Comparison of ENCODE assay signal across 9 cellular contexts in the genomic region with DNA sequence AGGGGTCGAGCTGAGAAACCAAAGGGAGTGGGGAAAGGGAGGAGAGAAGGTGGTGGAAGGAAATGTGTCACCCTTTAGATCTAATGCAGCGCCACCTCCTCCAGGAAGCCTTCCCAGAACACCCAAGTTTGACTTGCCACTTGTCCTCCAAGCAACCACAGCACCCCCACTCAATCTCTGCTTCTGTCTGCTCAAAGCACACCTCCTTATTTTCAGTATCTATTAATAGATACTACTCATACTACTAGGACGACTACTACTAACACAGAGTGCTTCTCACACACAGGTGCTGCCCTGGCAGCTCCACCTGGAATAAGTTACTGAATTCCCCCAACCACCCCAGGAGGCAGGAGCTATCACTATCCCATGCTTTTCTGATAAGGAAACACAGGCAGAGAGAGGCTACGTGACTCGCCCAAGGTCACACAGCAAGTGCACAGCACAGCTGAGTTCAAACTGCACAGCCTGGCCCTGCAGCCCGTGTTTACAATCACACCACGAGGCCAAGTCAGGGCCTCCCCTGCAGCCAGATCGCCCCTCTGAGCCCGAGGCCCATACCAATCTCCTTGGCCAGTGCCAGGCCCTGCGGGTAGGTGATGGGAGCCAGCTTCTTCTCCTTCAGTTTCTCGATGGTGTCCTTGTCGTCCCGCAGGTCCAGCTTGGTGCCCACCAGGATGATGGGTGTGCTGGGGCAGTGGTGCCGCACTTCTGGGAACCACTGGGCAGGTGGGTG. TPM values are rescaled to one million over a fixed set of nuclear protein-coding genes. Genes with fewer than 3 reads are reported as not detected.
DNase-seq lines count a peak whose midpoint lies in the region; ATAC-seq, FAIRE-seq and TF ChIP-seq lines count a peak whose summit lies in the region.
"Had no signal": no experiment of that assay in that cellular context is flagged by ENCODE, and none has a peak within 500 bp of the region (broad histone marks: within the 10 kb centered on the region; RNA-seq: fewer than 3 reads in every experiment).

No MANE protein-coding gene starts in this region.

- H3K36me3 Mint-ChIP-seq in type B pancreatic cell, result no peaks in the 10 kb centered on the region

- no peaks in the 10 kb centered on the region for H3K79me2 ChIP-seq in trophoblast cell (ENCODE audit: control insufficient read depth, insufficient read depth, low read length, poor library complexity)

- H3K4me3 ChIP-seq in trophoblast cell (ENCODE audit: low read depth, low read length), result peak overlapping the region; percentile 26
- peak overlapping the region in 1 of 10 donors; percentile 19 for H3K4me3 ChIP-seq in heart right ventricle
- H3K4me3 ChIP-seq in kidney (ENCODE audit: low read length in 2 of 2), result no peak overlapping the region

- H3K36me3 ChIP-seq in trophoblast cell (ENCODE audit: control insufficient read depth in 1 of 2, insufficient read depth in 2 of 2, low read length in 2 of 2) (no peaks in the 10 kb centered on the region), heart right ventricle (peaks cover 0 to 57% (median 0%) of the 10 kb centered on the region in 9 donors), kidney (ENCODE audit: control insufficient read depth in 1 of 2, insufficient read depth in 2 of 2, low read length in 2 of 2) (no peaks in the 10 kb centered on the region)

- DNase-seq in GM10266 (ENCODE audit: extremely low spot score) (peak; percentile 62), activated T-cell treated with anti-CD3 and anti-CD28 coated beads for 24 hours (ENCODE audit: low read depth) (peak; percentile 77), trophoblast cell (no peak), DMS153 (lab: John Stamatoyannopoulos, UW) (no peak), type B pancreatic cell (ENCODE audit: extremely low spot score, unreplicated experiment) (no peak), heart right ventricle (no peak), kidney (no peak)
- DNase-seq: NCI-H1417 had no signal

- H3K18ac ChIP-seq in trophoblast cell (ENCODE audit: low read length), result no peak overlapping the region

- H2BK120ac ChIP-seq in trophoblast cell (ENCODE audit: insufficient read depth, low read length, poor library complexity), result no peak overlapping the region

- intact Hi-C loops in heart right ventricle (cut with DNase I), result no loop called here
- intact Hi-C loops in kidney (cut with DNase I), result no loop called here

- ATAC-seq in HG03354 (IDR thresholded peaks at IDR 0.05; ENCODE audit: poor library complexity, severe bottlenecking, unreplicated experiment) (peak; percentile 33), heart right ventricle (no peak)

- H3K79me1 ChIP-seq in trophoblast cell (ENCODE audit: low read length), result no peaks in the 10 kb centered on the region

- peaks cover 0 to 5% of the 10 kb centered on the region in 2 experiments for H3K4me1 ChIP-seq in trophoblast cell (ENCODE audit: control insufficient read depth in 1 of 2, insufficient read depth in 2 of 2, low read length in 2 of 2)
- peaks cover 0 to 80% (median 0%) of the 10 kb centered on the region in 9 donors for H3K4me1 ChIP-seq in heart right ventricle
- H3K4me1 ChIP-seq in kidney (ENCODE audit: control insufficient read depth in 1 of 2, insufficient read depth in 1 of 2, low read depth in 1 of 2, low read length in 2 of 2), result peaks cover 0 to 3% of the 10 kb centered on the region in 2 donors

- H3K4me3 Mint-ChIP-seq in type B pancreatic cell, result no peak overlapping the region

- H3K27ac ChIP-seq in trophoblast cell (ENCODE audit: low read depth, low read length) (no peak overlapping the region), heart right ventricle (peak overlapping the region in 1 of 10 donors; percentile 94), kidney (ENCODE audit: low read depth in 2 of 2, low read length in 2 of 2) (no peak overlapping the region)

- no peak overlapping the region for H2BK5ac ChIP-seq in trophoblast cell (ENCODE audit: low read depth, low read length, poor library complexity)

- H4K91ac ChIP-seq in trophoblast cell (ENCODE audit: low read depth, low read length), result no peak overlapping the region

- no peak overlapping the region for H4K12ac ChIP-seq in trophoblast cell (ENCODE audit: low read depth, low read length)

- H3K27me3 ChIP-seq in trophoblast cell (ENCODE audit: insufficient read depth, low read length), result no peaks in the 10 kb centered on the region
- H3K27me3 ChIP-seq in heart right ventricle, result peaks cover 0 to 67% (median 40%) of the 10 kb centered on the region in 7 donors

- TF ChIP-seq CTCF in GM10266 (IDR thresholded peaks at IDR 0.05; ENCODE audit: control insufficient read depth, insufficient read depth, low read depth, missing control alignments) (no peak), type B pancreatic cell (conservative IDR thresholded peaks at IDR 0.05) (no peak), heart right ventricle (IDR thresholded peaks at IDR 0.05) (no peak), kidney (IDR thresholded peaks at IDR 0.05; ENCODE audit: borderline replicate concordance, extremely low read depth, insufficient read depth) (no peak)

- no peak overlapping the region for H3K4me2 ChIP-seq in trophoblast cell (ENCODE audit: low read length)

- H3K4me1 Mint-ChIP-seq in type B pancreatic cell (ENCODE audit: unreplicated experiment), result no peaks in the 10 kb centered on the region

- H3K27ac Mint-ChIP-seq in type B pancreatic cell, result no peak overlapping the region

- no peak for FAIRE-seq in kidney (lab: Jason Lieb, UNC)

- no peak overlapping the region for H3K14ac ChIP-seq in trophoblast cell (ENCODE audit: low read length)

- no peak overlapping the region for H3K23ac ChIP-seq in trophoblast cell (ENCODE audit: low read length)

- no peak overlapping the region for H4K8ac ChIP-seq in trophoblast cell (ENCODE audit: low read depth, low read length)

- no peak overlapping the region for H2AFZ ChIP-seq in trophoblast cell (ENCODE audit: insufficient read depth, low read length, poor library complexity)

- no CpG with 5 or more reads among the region's 14 CpGs for WGBS in trophoblast cell (ENCODE audit: extremely low coverage, insufficient coverage, insufficient read length)
- WGBS in heart right ventricle, 2 donors, result 73 to 79% methylated on average over 14 of the region's 14 CpGs

- H3K9me3 ChIP-seq in trophoblast cell (ENCODE audit: insufficient read depth, low read depth, low read length), result no peaks in the 10 kb centered on the region
- no peaks in the 10 kb centered on the region for H3K9me3 ChIP-seq in heart right ventricle
- H3K9me3 ChIP-seq in kidney (ENCODE audit: control insufficient read depth in 1 of 2, low read length in 2 of 2), result no peaks in the 10 kb centered on the region

- no peak overlapping the region for H2BK12ac ChIP-seq in trophoblast cell (ENCODE audit: low read length)

- no peaks in the 10 kb centered on the region for H3K9me3 Mint-ChIP-seq in type B pancreatic cell

- no peak overlapping the region for H3K9ac ChIP-seq in trophoblast cell (ENCODE audit: low read length)
- no peak overlapping the region for H3K9ac ChIP-seq in kidney (ENCODE audit: low read length in 2 of 2)

- no peak overlapping the region for H2AK5ac ChIP-seq in trophoblast cell (ENCODE audit: low read length)

- peaks cover 8% of the 10 kb centered on the region for H3K27me3 Mint-ChIP-seq in type B pancreatic cell

- H3K4ac ChIP-seq in trophoblast cell (ENCODE audit: low read depth, low read length), result no peak overlapping the region

RNA-seq across cellular contexts. Expression of a gene that starts 13.2 kb away (rescaled TPM):
- polyA plus RNA-seq in trophoblast cell (2013), result 1.9 and 2.5 TPM in 2 replicates
- total RNA-seq in type B pancreatic cell (ENCODE audit: low replicate concordance) (0.24 and 1.2 TPM in 2 replicates), heart right ventricle (10 to 100 TPM in 1 of 10 donors, 1 to 10 TPM in 9; 1.1 to 37.1 (median 3.5) TPM), kidney (38.6 TPM)
- polyA plus RNA-seq in heart right ventricle (1 to 10 TPM; 1.4 to 5.0 TPM), kidney (ENCODE audit: insufficient read depth, low read depth, low replicate concordance) (4.5 TPM)

RNA-seq across cellular contexts. Expression of a gene that starts 18.6 kb away (rescaled TPM):
- polyA plus RNA-seq in trophoblast cell (2013), result not detected in 2 replicates
- 2.4 and 3.4 TPM in 2 replicates for total RNA-seq in type B pancreatic cell (ENCODE audit: low replicate concordance)
- total RNA-seq in heart right ventricle, result not detected
- polyA plus RNA-seq in heart right ventricle, result not detected
- 0.13 TPM for total RNA-seq in kidney
- polyA plus RNA-seq in kidney (ENCODE audit: insufficient read depth, low read depth, low replicate concordance), result 0.56 TPM

RNA-seq across cellular contexts. Expression of a gene that starts 42.8 kb away (rescaled TPM):
- 64.9 and 67.2 TPM in 2 replicates for polyA plus RNA-seq in trophoblast cell (2013)
- total RNA-seq in type B pancreatic cell (ENCODE audit: low replicate concordance) (23.2 and 26.2 TPM in 2 replicates), heart right ventricle (1 to 10 TPM in 8 of 10 donors, under 1 TPM in 2; 0.51 to 6.4 (median 1.4) TPM), kidney (8.0 TPM)
- polyA plus RNA-seq in heart right ventricle (1 to 10 TPM; 2.9 to 4.1 TPM), kidney (ENCODE audit: insufficient read depth, low read depth, low replicate concordance) (3.2 TPM)

RNA-seq across cellular contexts. Expression of a gene that starts 51.5 kb away (rescaled TPM):
- polyA plus RNA-seq in trophoblast cell (2013), result not detected in 2 replicates
- total RNA-seq in type B pancreatic cell (ENCODE audit: low replicate concordance), result not detected in 2 replicates
- total RNA-seq in heart right ventricle, result 10 to 100 TPM in 1 of 10 donors, 1 to 10 TPM in 9; 1.8 to 29.3 (median 4.8) TPM
- 1 to 10 TPM; 2.1 to 4.0 TPM for polyA plus RNA-seq in heart right ventricle
- 30.2 TPM for total RNA-seq in kidney
- 1.9 TPM for polyA plus RNA-seq in kidney (ENCODE audit: insufficient read depth, low read depth, low replicate concordance)

Comparison
In these comparisons a context has a peak if more than half of its experiments do, and no peak if none do; other contexts are left out.
1. DNase-seq: peak in GM10266 (single experiment) and activated T-cell treated with anti-CD3 and anti-CD28 coated beads for 24 hours (single experiment); none in trophoblast cell (0 of 2), DMS153 (single experiment), type B pancreatic cell (single experiment), heart right ventricle (0 of 2) and kidney (single experiment).